17 cellular contexts compared by ENCODE assay signal in the genomic region with DNA sequence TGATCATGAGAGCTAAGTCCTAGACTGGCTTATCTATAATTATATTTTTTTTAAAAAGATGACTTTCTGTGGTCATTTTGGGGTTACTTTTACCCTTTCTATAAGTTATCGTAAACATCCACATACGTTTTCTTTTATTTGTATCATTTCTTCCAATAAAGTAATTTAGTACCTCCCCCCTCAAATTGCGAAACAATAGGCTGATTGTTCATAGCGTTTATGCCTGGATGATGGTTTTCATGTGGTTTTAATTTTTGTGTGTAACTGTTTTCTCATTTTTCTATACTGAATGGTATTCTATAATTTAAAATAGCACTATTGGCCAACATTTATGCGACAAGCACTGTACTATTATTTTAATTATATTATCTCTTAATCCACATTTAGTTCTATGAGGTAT.
"Had no signal": no experiment of that assay in that cellular context is flagged by ENCODE, and none has a peak within 500 bp of the region (broad histone marks: within the 10 kb centered on the region; RNA-seq: fewer than 3 reads in every experiment).

No MANE protein-coding gene starts in this region.

- H3K4me1 ChIP-seq: esophagus squamous epithelium, left lung, thyroid gland had no signal

- H3K4me3 ChIP-seq: body of pancreas, coronary artery, esophagus squamous epithelium, left lung, mucosa of descending colon, thyroid gland had no signal

- H3K27ac ChIP-seq: coronary artery, esophagus squamous epithelium, left lung, thyroid gland had no signal

- H3K27me3 ChIP-seq: body of pancreas, esophagus squamous epithelium, left lung, thyroid gland had no signal

- DNase-seq: activated CD4-positive, alpha-beta T cell treated with anti-CD3 and anti-CD28 coated beads for 48 hours; activated CD8-positive, alpha-beta T cell treated with anti-CD3 and anti-CD28 coated beads for 36 hours; activated effector memory CD4-positive, alpha-beta T cell treated with Interleukin-2 at 50 U/mL for 16 hours; activated T-cell treated with anti-CD3 and anti-CD28 coated beads, Interleukin-2, amount 50 U/mL, for 4 hours; amygdala; body of pancreas; effector CD8-positive, alpha-beta T cell; esophagus squamous epithelium; hippocampal formation; kidney; left lung; mucosa of descending colon; stimulated activated CD4-positive, alpha-beta T cell treated with anti-CD3 and anti-CD28 coated beads, Interleukin-4, amount 100 ng/mL, for 1 hour; stimulated activated naive B cell treated with anti-CD40 and anti-IgM and Interleukin-4, amounts not matched to agents 10 μg/mL and 1 μg/mL and 100 μg/mL, for 72 hours; thyroid gland had no signal

- ATAC-seq: activated CD8-positive, alpha-beta T cell treated with anti-CD3 and anti-CD28 coated beads for 36 hours; activated T-cell treated with anti-CD3 and anti-CD28 coated beads, Interleukin-2, amount 50 U/mL, for 4 hours; body of pancreas; left lung; mucosa of descending colon; natural killer cell treated with Interleukin-12 subunit alpha and Interleukin-12 subunit beta and Interleukin-15 and Interleukin-18, amount 100 ng/mL, for 72 hours; stimulated activated naive B cell treated with anti-CD40 and anti-IgM and Interleukin-4, amounts not matched to agents 10 μg/mL and 1 μg/mL and 100 μg/mL, for 72 hours had no signal

- H3K9me3 ChIP-seq: body of pancreas, esophagus squamous epithelium, left lung, mucosa of descending colon, thyroid gland had no signal
